ENCODE assay signal across 8 cellular contexts in the genomic region with DNA sequence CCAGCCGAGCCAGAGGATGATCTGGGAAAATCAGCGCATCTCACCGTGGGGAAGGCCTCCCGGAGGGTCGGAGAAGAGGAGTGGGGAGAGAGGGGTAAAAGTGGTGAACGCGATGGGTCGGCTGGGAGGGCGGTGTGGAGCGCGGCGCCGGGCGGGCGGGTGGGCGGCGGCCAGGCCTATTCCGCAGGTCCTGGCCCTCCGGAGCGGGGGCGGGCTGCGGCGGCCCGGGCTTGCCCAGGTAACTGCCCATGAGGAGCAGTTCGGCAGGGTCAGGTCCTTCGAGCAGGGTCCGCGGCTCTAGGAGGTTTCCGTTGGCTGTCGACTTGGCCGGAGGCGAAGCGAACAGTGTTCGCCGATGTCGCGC. TPM values are rescaled to one million over a fixed set of nuclear protein-coding genes. Genes with fewer than 3 reads are reported as not detected.
DNase-seq lines count a peak whose midpoint lies in the region; ATAC-seq and TF ChIP-seq lines count a peak whose summit lies in the region.
"Not testable (repeated sequence)": the region's sequence is repeated elsewhere in the genome, so short reads cannot be mapped to it uniquely, and the experiment has no call there.

No MANE protein-coding gene starts in this region.

- peaks cover 12% of the 10 kb centered on the region for H3K4me1 Mint-ChIP-seq in activated CD4-positive, alpha-beta T cell treated with anti-CD3 and anti-CD28 coated beads for 36 hours
- not testable (repeated sequence) for H3K4me1 Mint-ChIP-seq in chondrocyte (ENCODE audit: low read depth); neural progenitor cell; type B pancreatic cell (ENCODE audit: unreplicated experiment)

- peaks cover 30% of the 10 kb centered on the region for H3K36me3 Mint-ChIP-seq in activated CD4-positive, alpha-beta T cell treated with anti-CD3 and anti-CD28 coated beads for 36 hours (ENCODE audit: low read depth)
- H3K36me3 Mint-ChIP-seq in chondrocyte (ENCODE audit: low read depth), result peaks cover 16% of the 10 kb centered on the region
- H3K36me3 Mint-ChIP-seq in neural progenitor cell, result peaks cover 20% of the 10 kb centered on the region
- not testable (repeated sequence) for H3K36me3 Mint-ChIP-seq in type B pancreatic cell

- CTCF ChIA-PET in HCT116 (lab: Charles Lee); activated CD4-positive, alpha-beta T cell treated with anti-CD3 and anti-CD28 coated beads for 36 hours (lab: Charles Lee): not testable (repeated sequence)

- H3K27me3 ChIP-seq in HCT116 (ENCODE audit: insufficient read depth, low read length); HUES48 (ENCODE audit: control insufficient read depth, insufficient read depth, low read length); right cardiac atrium (ENCODE audit: control insufficient read depth, insufficient read depth); neural progenitor cell: not testable (repeated sequence)

- H3K9ac ChIP-seq in HCT116 (ENCODE audit: low read length) (peak overlapping the region; percentile 46; the same call in 1 of the 2 replicates), neural progenitor cell (peak overlapping the region; percentile 75)
- H3K9ac ChIP-seq in HUES48 (ENCODE audit: low read depth, low read length), result not testable (repeated sequence)

- WGBS in right cardiac atrium, result 2% methylated on average over 16 of the region's 37 CpGs

- H3K36me3 ChIP-seq in HCT116 (ENCODE audit: control insufficient read depth in 1 of 2, insufficient read depth in 2 of 2, low read length in 2 of 2) (peaks cover 19 to 21% of the 10 kb centered on the region in 2 experiments), HUES48 (ENCODE audit: control insufficient read depth, insufficient read depth, low read length) (peaks cover 33% of the 10 kb centered on the region), neural progenitor cell (peaks cover 11% of the 10 kb centered on the region)

- not testable (repeated sequence) for H3K9me3 ChIP-seq in HCT116 (ENCODE audit: control insufficient read depth in 1 of 2, insufficient read depth in 1 of 2, low read depth in 1 of 2, low read length in 2 of 2); HUES48 (ENCODE audit: control insufficient read depth, insufficient read depth, low read length); right cardiac atrium (ENCODE audit: control insufficient read depth, low read length); neural progenitor cell (ENCODE audit: low read depth)

- H3F3A ChIP-seq in neural progenitor cell (ENCODE audit: low read depth), result not testable (repeated sequence)

- H3K4me2 ChIP-seq in HCT116 (ENCODE audit: low read length) (peak overlapping the region; percentile 54), neural progenitor cell (peak overlapping the region; percentile 79)

- TF ChIP-seq CTCF in GM12865 (IDR thresholded peaks at IDR 0.05; ENCODE audit: insufficient read depth, low read depth, low read length, missing control alignments); HCT116 (IDR thresholded peaks at IDR 0.05 in 2 of 3, conservative IDR thresholded peaks at IDR 0.05 in 1 of 3; ENCODE audit: borderline replicate concordance in 1 of 3, insufficient read depth in 1 of 3, low read depth in 2 of 3, low read length in 2 of 3); chondrocyte (IDR thresholded peaks at IDR 0.05); neural progenitor cell (IDR thresholded peaks at IDR 0.05); type B pancreatic cell (conservative IDR thresholded peaks at IDR 0.05): not testable (repeated sequence)

- not testable (repeated sequence) for H3K4me1 ChIP-seq in HCT116 (ENCODE audit: control insufficient read depth in 1 of 2, insufficient read depth in 2 of 2, low read length in 2 of 2); HUES48 (ENCODE audit: control insufficient read depth, insufficient read depth, low read length); right cardiac atrium (ENCODE audit: control insufficient read depth, insufficient read depth, low read length); neural progenitor cell

- TF ChIP-seq POLR2A in HCT116 (IDR thresholded peaks at IDR 0.05; ENCODE audit: borderline replicate concordance, extremely low read depth, insufficient read depth, insufficient read length), result not testable (repeated sequence)

- BruUV-seq in HCT116 (replicated peaks; lab: Mats Ljungman, UMichigan), result not testable (repeated sequence)

- not testable (repeated sequence) for H3K9me3 Mint-ChIP-seq in activated CD4-positive, alpha-beta T cell treated with anti-CD3 and anti-CD28 coated beads for 36 hours (ENCODE audit: low read depth); chondrocyte (ENCODE audit: low read depth); neural progenitor cell; type B pancreatic cell

- H3K27me3 Mint-ChIP-seq in activated CD4-positive, alpha-beta T cell treated with anti-CD3 and anti-CD28 coated beads for 36 hours; chondrocyte (ENCODE audit: low read depth); neural progenitor cell (ENCODE audit: insufficient read depth, low read depth); type B pancreatic cell: not testable (repeated sequence)

- not testable (repeated sequence) for TF ChIP-seq RAD21 in HCT116 (IDR thresholded peaks at IDR 0.05; ENCODE audit: low read depth)

- not testable (repeated sequence) for H3K27ac ChIP-seq in HCT116 (ENCODE audit: low read depth, low read length); HUES48 (ENCODE audit: low read depth, low read length); right cardiac atrium (ENCODE audit: low read length); neural progenitor cell

- ATAC-seq in HCT116, result peak; percentile 71
- peak; percentile 38 for ATAC-seq in activated CD4-positive, alpha-beta T cell treated with anti-CD3 and anti-CD28 coated beads for 36 hours
- ATAC-seq in right cardiac atrium, result peak; percentile 60 to 65

- POLR2A ChIA-PET in HCT116 (lab: Charles Lee); activated CD4-positive, alpha-beta T cell treated with anti-CD3 and anti-CD28 coated beads for 36 hours (lab: Charles Lee): not testable (repeated sequence)

- not testable (repeated sequence) for DNase-seq in GM12865 (ENCODE audit: low read depth); HCT116 (ENCODE audit: low read depth, low spot score); activated CD4-positive, alpha-beta T cell treated with anti-CD3 and anti-CD28 coated beads for 36 hours; chondrocyte (ENCODE audit: low spot score); right cardiac atrium; neural progenitor cell (ENCODE audit: low spot score); type B pancreatic cell (ENCODE audit: extremely low spot score, unreplicated experiment)

- RAD21 ChIA-PET in HCT116 (lab: Charles Lee; ENCODE audit: low non-redundant PET in 1 of 2, low total read pairs in 2 of 2, uncharacterized antibody in 2 of 2, unreplicated experiment in 2 of 2), result not testable (repeated sequence)

- intact Hi-C loops in HCT116 (cut with micrococcal nuclease); activated CD4-positive, alpha-beta T cell treated with anti-CD3 and anti-CD28 coated beads for 36 hours (cut with DNase I, micrococcal nuclease); right cardiac atrium (cut with DNase I): not testable (repeated sequence)

- H3K27ac Mint-ChIP-seq in activated CD4-positive, alpha-beta T cell treated with anti-CD3 and anti-CD28 coated beads for 36 hours, result peak overlapping the region; percentile 80
- H3K27ac Mint-ChIP-seq in chondrocyte (ENCODE audit: unreplicated experiment) (peak overlapping the region; percentile 89), neural progenitor cell (peak overlapping the region; percentile 57), type B pancreatic cell (peak overlapping the region; percentile 88)

- not testable (repeated sequence) for H3K9me2 ChIP-seq in HCT116 (ENCODE audit: insufficient read depth)

- H3K4me3 ChIP-seq in GM12865 (ENCODE audit: low read depth, low read length) (peak overlapping the region; percentile 39), HCT116 (replicated peaks in 1 of 2; ENCODE audit: low read depth in 1 of 2, low read length in 2 of 2) (peak overlapping the region; percentile 46 to 51), HUES48 (ENCODE audit: low read depth, low read length) (peak overlapping the region; percentile 49), right cardiac atrium (ENCODE audit: low read length) (peak overlapping the region; percentile 35), neural progenitor cell (peak overlapping the region; percentile 88)

- not testable (repeated sequence) for H2AFZ ChIP-seq in HCT116 (ENCODE audit: low read depth, low read length, poor library complexity, severe bottlenecking); neural progenitor cell (replicated peaks)

- peaks cover 30% of the 10 kb centered on the region for H3K79me2 ChIP-seq in HCT116 (ENCODE audit: insufficient read depth, low read length)
- peaks cover 16% of the 10 kb centered on the region for H3K79me2 ChIP-seq in neural progenitor cell (ENCODE audit: low read depth)

- H4K20me1 ChIP-seq in HCT116 (ENCODE audit: insufficient read depth); neural progenitor cell (ENCODE audit: low read depth): not testable (repeated sequence)

- H3K4me3 Mint-ChIP-seq in activated CD4-positive, alpha-beta T cell treated with anti-CD3 and anti-CD28 coated beads for 36 hours, result peak overlapping the region; percentile 82
- H3K4me3 Mint-ChIP-seq in chondrocyte (ENCODE audit: unreplicated experiment) (peak overlapping the region; percentile 85), neural progenitor cell (peak overlapping the region; percentile 94), type B pancreatic cell (peak overlapping the region; percentile 91)

RNA-seq across cellular contexts. Expression of gene POM121C, which starts 44.0 kb away (rescaled TPM):
- 61.0 TPM for total RNA-seq in HCT116 (2021; ENCODE audit: unreplicated experiment)
- polyA plus RNA-seq in HCT116 (2012), result 41.3 and 42.4 TPM in 2 replicates
- 100 to 1,000 TPM in 1 of 2 experiments, 10 to 100 TPM in 1; 85.7 to 106 TPM for total RNA-seq in activated CD4-positive, alpha-beta T cell treated with anti-CD3 and anti-CD28 coated beads for 36 hours
- total RNA-seq in chondrocyte, result 40.7 to 41.4 TPM (median 41.1 TPM) in 3 replicates
- 10 to 100 TPM; 23.7 to 38.5 (median 29.2) TPM for total RNA-seq in right cardiac atrium
- 12.6 TPM for polyA plus RNA-seq in right cardiac atrium
- total RNA-seq in neural progenitor cell (ENCODE audit: low replicate concordance), result 14.1 and 16.2 TPM in 2 replicates
- total RNA-seq in type B pancreatic cell (ENCODE audit: low replicate concordance), result 44.9 and 65.6 TPM in 2 replicates

RNA-seq across cellular contexts. Expression of gene TRIM73, which starts 46.7 kb away (rescaled TPM):
- total RNA-seq in HCT116 (2021; ENCODE audit: unreplicated experiment), result 8.8 TPM
- 4.2 and 4.5 TPM in 2 replicates for polyA plus RNA-seq in HCT116 (2012)
- 1 to 10 TPM; 2.0 to 3.6 TPM for total RNA-seq in activated CD4-positive, alpha-beta T cell treated with anti-CD3 and anti-CD28 coated beads for 36 hours
- 3.1 to 6.6 TPM (median 3.5 TPM) in 3 replicates for total RNA-seq in chondrocyte
- total RNA-seq in right cardiac atrium, result 1 to 10 TPM; 1.1 to 3.8 (median 1.2) TPM
- polyA plus RNA-seq in right cardiac atrium, result 1.0 TPM
- 0.17 and 4.4 TPM in 2 replicates for total RNA-seq in neural progenitor cell (ENCODE audit: low replicate concordance)
- 4.2 and 7.9 TPM in 2 replicates for total RNA-seq in type B pancreatic cell (ENCODE audit: low replicate concordance)

RNA-seq across cellular contexts. Expression of gene SPDYE5, which starts 50.0 kb away (rescaled TPM):
- total RNA-seq in HCT116 (2021; ENCODE audit: unreplicated experiment), result not detected
- 0.17 and 0.38 TPM in 2 replicates for polyA plus RNA-seq in HCT116 (2012)
- total RNA-seq in activated CD4-positive, alpha-beta T cell treated with anti-CD3 and anti-CD28 coated beads for 36 hours, result not detected
- not detected in 3 replicates for total RNA-seq in chondrocyte
- total RNA-seq in right cardiac atrium, result under 1 TPM in 1 of 4 donors, not detected in 3; 0.17 TPM
- polyA plus RNA-seq in right cardiac atrium, result not detected
- not detected in 2 replicates for total RNA-seq in neural progenitor cell (ENCODE audit: low replicate concordance)
- total RNA-seq in type B pancreatic cell (ENCODE audit: low replicate concordance), result not detected in 2 replicates

Comparison
In these comparisons a context has a peak if more than half of its experiments do, and no peak if none do; other contexts are left out.
1. H3K4me3 ChIP-seq: peak in every context shown above with its lines; median percentile 88 in neural progenitor cell; 49 in HUES48; 48 in HCT116; 39 in GM12865; 35 in right cardiac atrium.